Comparison of ENCODE assay signal across 8 cellular contexts in genomic region chr5:80961376-80962281, GRCh38. TPM values are rescaled to one million over a fixed set of nuclear protein-coding genes. Genes with fewer than 3 reads are reported as not detected.
DNase-seq lines count a peak whose midpoint lies in the region; ATAC-seq and TF ChIP-seq lines count a peak whose summit lies in the region.

No MANE protein-coding gene starts in this region.

- no peak for TF ChIP-seq POLR2A in esophagus muscularis mucosa (IDR thresholded peaks at IDR 0.05; ENCODE audit: low read depth)

- POLR2A ChIA-PET in Caco-2 (lab: Charles Lee): no interaction called here

- CTCF ChIA-PET in Caco-2 (lab: Charles Lee): no interaction called here

- H3K9ac ChIP-seq in parathyroid adenoma: no peak overlapping the region

- WGBS in esophagus muscularis mucosa: 41% methylated on average over 18 of the region's 18 CpGs

- no peaks in the 10 kb centered on the region for H3K79me2 ChIP-seq in parathyroid adenoma

- peak in 1 of 2 experiments; percentile 25 for DNase-seq in Caco-2
- peak; percentile 8 to 47 for DNase-seq in activated CD4-positive, alpha-beta T cell treated with anti-CD3 and anti-CD28 coated beads, Interleukin-2, amount 50 U/mL, for 24 hours (ENCODE audit: low read depth in 1 of 2, low spot score in 1 of 2)
- DNase-seq in esophagus muscularis mucosa (ENCODE audit: extremely low spot score): no peak
- no peak for DNase-seq in NCI-H2196 treated with DMSO at 0.1 percent for 48 hours (lab: John Stamatoyannopoulos, UW; ENCODE audit: unreplicated experiment)
- no peak for DNase-seq in 8988T
- DNase-seq in NCI-H1417 (lab: John Stamatoyannopoulos, UW): no peak

- H3K4me1 ChIP-seq in Caco-2 (peaks cover 39% of the 10 kb centered on the region), esophagus muscularis mucosa (peaks cover 0 to 16% (median 8%) of the 10 kb centered on the region in 4 donors), parathyroid adenoma (no peaks in the 10 kb centered on the region)

- intact Hi-C loops in Caco-2 (cut with micrococcal nuclease; ENCODE audit: unreplicated experiment) (loop anchor here (1.0 to 10.0 kb wide), 6 partner anchors 61 to 337 kb away; no protein-coding TSS in a partner anchor), esophagus muscularis mucosa (cut with DNase I) (no loop called here)

- H3K4me1 Mint-ChIP-seq in Caco-2 (ENCODE audit: low read depth, unreplicated experiment): peaks cover 13% of the 10 kb centered on the region

- TSS peak; percentile 24 for BruUV-seq in Caco-2 (replicated peaks; lab: Mats Ljungman, UMichigan)

- H3K4me3 ChIP-seq in Caco-2 (ENCODE audit: low read depth, low read length) (peak overlapping the region; percentile 78), esophagus muscularis mucosa (peak overlapping the region; percentile 49 to 65 (median 52)), parathyroid adenoma (ENCODE audit: low read depth, low read length) (peak overlapping the region; percentile 45)

- H3K27me3 ChIP-seq in Caco-2 (replicated peaks; ENCODE audit: control insufficient read depth, insufficient read depth, low read length) (no peaks in the 10 kb centered on the region), esophagus muscularis mucosa (peaks cover 0 to 58% (median 0%) of the 10 kb centered on the region in 4 donors), parathyroid adenoma (ENCODE audit: control insufficient read depth, insufficient read depth, low read length) (no peaks in the 10 kb centered on the region)

- ATAC-seq in GM18861 (IDR thresholded peaks at IDR 0.05; ENCODE audit: unreplicated experiment): no peak

- H3K27ac Mint-ChIP-seq in Caco-2 (ENCODE audit: unreplicated experiment): peak overlapping the region; percentile 48

- peak overlapping the region; percentile 17 for H3K4me2 ChIP-seq in parathyroid adenoma (ENCODE audit: low read length)

- no peak overlapping the region for H2AFZ ChIP-seq in parathyroid adenoma

- H3K27ac ChIP-seq in esophagus muscularis mucosa (replicated peaks in 1 of 4): peak overlapping the region; percentile 61 to 74 (median 69)
- peak overlapping the region; percentile 50 for H3K27ac ChIP-seq in parathyroid adenoma

- H3K36me3 ChIP-seq in Caco-2 (ENCODE audit: control insufficient read depth, insufficient read depth, low read length): no peaks in the 10 kb centered on the region
- no peaks in the 10 kb centered on the region for H3K36me3 ChIP-seq in esophagus muscularis mucosa
- no peaks in the 10 kb centered on the region for H3K36me3 ChIP-seq in parathyroid adenoma (ENCODE audit: control insufficient read depth, insufficient read depth, low read length)

- no peak for TF ChIP-seq EP300 in esophagus muscularis mucosa (IDR thresholded peaks at IDR 0.05)

- H3K27me3 Mint-ChIP-seq in Caco-2 (ENCODE audit: insufficient read depth, unreplicated experiment): peaks cover 3% of the 10 kb centered on the region

- H3K9me3 ChIP-seq in Caco-2 (no peaks in the 10 kb centered on the region), esophagus muscularis mucosa (no peaks in the 10 kb centered on the region), parathyroid adenoma (ENCODE audit: control insufficient read depth, low read length) (no peaks in the 10 kb centered on the region)

- TF ChIP-seq CTCF in Caco-2 (IDR thresholded peaks at IDR 0.05; ENCODE audit: insufficient read depth in 1 of 2, low read depth in 1 of 2, low read length in 1 of 2, severe bottlenecking in 1 of 2, unreplicated experiment in 1 of 2) (no peak), esophagus muscularis mucosa (IDR thresholded peaks at IDR 0.05) (no peak), parathyroid adenoma (IDR thresholded peaks at IDR 0.05) (no peak)

- peak overlapping the region; percentile 78 for H3K4me3 Mint-ChIP-seq in Caco-2 (ENCODE audit: unreplicated experiment)

- H3K36me3 Mint-ChIP-seq in Caco-2 (ENCODE audit: insufficient read depth, unreplicated experiment): no peaks in the 10 kb centered on the region

- no peaks in the 10 kb centered on the region for H3K9me3 Mint-ChIP-seq in Caco-2 (ENCODE audit: unreplicated experiment)

RNA-seq across cellular contexts. Expression of gene RASGRF2, which starts 1.5 kb away (rescaled TPM):
- total RNA-seq in Caco-2 (2022) (23.1 and 23.5 TPM in 2 replicates), esophagus muscularis mucosa (1 to 10 TPM; 4.2 to 7.6 (median 5.9) TPM)

Comparison
In these comparisons a context has a peak if more than half of its experiments do, and no peak if none do; other contexts are left out.
1. DNase-seq: peak in activated CD4-positive, alpha-beta T cell treated with anti-CD3 and anti-CD28 coated beads, Interleukin-2, amount 50 U/mL, for 24 hours (2 of 2); none in esophagus muscularis mucosa (single experiment), NCI-H2196 treated with DMSO at 0.1 percent for 48 hours (single experiment), 8988T (single experiment) and NCI-H1417 (0 of 3).
2. Peak in every context shown above with its lines, with median percentiles within 50 percentile points of each other: H3K4me3 ChIP-seq.